21 cellular contexts compared by ENCODE assay signal in the genomic region with DNA sequence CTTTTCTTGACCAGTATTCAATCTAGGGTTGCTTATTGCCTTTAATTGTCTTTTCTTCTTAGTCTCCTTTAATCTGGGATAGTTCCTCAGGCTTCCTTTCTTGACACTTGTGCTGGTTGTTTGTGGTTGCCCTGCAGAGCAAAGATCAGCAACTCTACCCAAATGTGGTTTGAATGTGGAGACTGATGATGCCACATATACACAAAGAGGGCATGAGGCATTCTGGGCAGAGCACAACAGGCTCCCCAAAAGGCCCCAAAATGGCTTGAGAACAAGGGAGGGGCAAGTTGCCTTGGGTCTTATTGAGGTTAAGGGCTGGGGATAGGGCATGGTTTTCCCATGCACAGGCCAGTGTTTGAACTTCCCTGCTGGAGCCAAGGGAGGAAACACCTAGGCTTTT. TPM values are rescaled to one million over a fixed set of nuclear protein-coding genes. Genes with fewer than 3 reads are reported as not detected.
DNase-seq lines count a peak whose midpoint lies in the region; ATAC-seq and TF ChIP-seq lines count a peak whose summit lies in the region.
"Had no signal": no experiment of that assay in that cellular context is flagged by ENCODE, and none has a peak within 500 bp of the region (broad histone marks: within the 10 kb centered on the region; RNA-seq: fewer than 3 reads in every experiment).

No MANE protein-coding gene starts in this region.

- no peaks in the 10 kb centered on the region for H3K9me3 ChIP-seq in Loucy (ENCODE audit: insufficient read depth, low read depth, low read length)
- H3K9me3 ChIP-seq in endodermal cell (ENCODE audit: control insufficient read depth, low read length), result no peaks in the 10 kb centered on the region
- H3K9me3 ChIP-seq: BE2C; BLaER1 treated with 17β-estradiol and CSF1 and Interleukin-3, amounts not matched to agents 10 nM and 100 nM; HAP-1 had no signal

- peaks cover 91% of the 10 kb centered on the region for H3K27me3 Mint-ChIP-seq in endodermal cell (ENCODE audit: insufficient read depth)

- peak; percentile 36 for ATAC-seq in stimulated activated effector memory CD8-positive, alpha-beta T cell treated with anti-CD3 and anti-CD28 coated beads, Interleukin-12 subunit alpha, Interleukin-12 subunit beta, amount 100 ng/mL, for 72 hours

- H3K4me1 ChIP-seq in Loucy (ENCODE audit: insufficient read depth, low read length, poor library complexity, severe bottlenecking) (peaks cover 22% of the 10 kb centered on the region), endodermal cell (ENCODE audit: control insufficient read depth, insufficient read depth, low read length) (no peaks in the 10 kb centered on the region)
- H3K4me1 ChIP-seq: BE2C; BLaER1 treated with 17β-estradiol and CSF1 and Interleukin-3, amounts not matched to agents 10 nM and 100 nM; HAP-1 had no signal

- H3K4me3 ChIP-seq in Loucy (ENCODE audit: low read length, poor library complexity, severe bottlenecking) (no peak overlapping the region), endodermal cell (ENCODE audit: low read length) (no peak overlapping the region)
- H3K4me3 ChIP-seq: BLaER1 treated with 17β-estradiol and CSF1 and Interleukin-3, amounts not matched to agents 10 nM and 100 nM; HAP-1 had no signal

- H3K9me3 Mint-ChIP-seq in endodermal cell, result no peaks in the 10 kb centered on the region
- H3K9me3 Mint-ChIP-seq in stimulated activated effector memory CD8-positive, alpha-beta T cell treated with anti-CD3 and anti-CD28 coated beads, Interleukin-12 subunit alpha, Interleukin-12 subunit beta, amount 100 ng/mL, for 72 hours, result no peaks in the 10 kb centered on the region
- H3K9me3 Mint-ChIP-seq: CD4-positive, alpha-beta T cell; CD8-positive, alpha-beta memory T cell; HFFc6 had no signal

- H3K79me2 ChIP-seq in Loucy (ENCODE audit: insufficient read depth, low read length), result peaks cover 90% of the 10 kb centered on the region

- no peak overlapping the region for H3K4me3 Mint-ChIP-seq in endodermal cell
- H3K4me3 Mint-ChIP-seq in stimulated activated effector memory CD8-positive, alpha-beta T cell treated with anti-CD3 and anti-CD28 coated beads, Interleukin-12 subunit alpha, Interleukin-12 subunit beta, amount 100 ng/mL, for 72 hours, result no peak overlapping the region
- H3K4me3 Mint-ChIP-seq: CD14-positive monocyte; CD4-positive, alpha-beta T cell; CD8-positive, alpha-beta memory T cell; HFFc6 had no signal

- no peaks in the 10 kb centered on the region for H3K4me1 Mint-ChIP-seq in endodermal cell
- peaks cover 14% of the 10 kb centered on the region for H3K4me1 Mint-ChIP-seq in stimulated activated effector memory CD8-positive, alpha-beta T cell treated with anti-CD3 and anti-CD28 coated beads, Interleukin-12 subunit alpha, Interleukin-12 subunit beta, amount 100 ng/mL, for 72 hours
- H3K4me1 Mint-ChIP-seq: CD14-positive monocyte had no signal

- no peak overlapping the region for H3K9ac ChIP-seq in Loucy (ENCODE audit: low read depth, low read length, poor library complexity, severe bottlenecking)
- H3K9ac ChIP-seq in endodermal cell (ENCODE audit: extremely low read depth, low read length, poor library complexity, severe bottlenecking), result no peak overlapping the region
- H3K9ac ChIP-seq: BLaER1 treated with 17β-estradiol and CSF1 and Interleukin-3, amounts not matched to agents 10 nM and 100 nM had no signal

- H3K36me3 ChIP-seq in Loucy (ENCODE audit: insufficient read depth, low read length) (peaks cover 25% of the 10 kb centered on the region), endodermal cell (ENCODE audit: control insufficient read depth, insufficient read depth, low read length) (no peaks in the 10 kb centered on the region)
- H3K36me3 ChIP-seq: BE2C; BLaER1 treated with 17β-estradiol and CSF1 and Interleukin-3, amounts not matched to agents 10 nM and 100 nM; HAP-1 had no signal

- TF ChIP-seq CTCF in Loucy (conservative IDR thresholded peaks at IDR 0.05; ENCODE audit: low read length), result no peak
- TF ChIP-seq CTCF in endodermal cell (conservative IDR thresholded peaks at IDR 0.05), result no peak

- DNase-seq in CMK (ENCODE audit: low read depth) (peak; percentile 40), endodermal cell (peak; percentile 10), GM19238 (ENCODE audit: insufficient read length, low spot score) (no peak), SIG-M5 treated with dmso at 0.1 percent for 504 hours (lab: John Stamatoyannopoulos, UW; ENCODE audit: unreplicated experiment) (no peak)
- no peak for DNase-seq in stimulated activated effector memory CD8-positive, alpha-beta T cell treated with anti-CD3 and anti-CD28 coated beads, Interleukin-12 subunit alpha, Interleukin-12 subunit beta, amount 100 ng/mL, for 72 hours (ENCODE audit: low spot score in 2 of 2)
- no peak for DNase-seq in activated CD8-positive, alpha-beta memory T cell treated with anti-CD3 and anti-CD28 coated beads for 24 hours
- DNase-seq: BE2C; Calu3; CD4-positive, alpha-beta T cell; CD8-positive, alpha-beta memory T cell; COR-L47; DMS53; DMS79 treated with DMSO at 0.1 percent for 48 hours; GF-D8; GOT3; HFFc6 had no signal

- H3K9me2 ChIP-seq in Loucy (replicated peaks; ENCODE audit: low read depth, low read length), result no peaks in the 10 kb centered on the region

- no peaks in the 10 kb centered on the region for H3K36me3 Mint-ChIP-seq in endodermal cell (ENCODE audit: low read depth)
- no peaks in the 10 kb centered on the region for H3K36me3 Mint-ChIP-seq in stimulated activated effector memory CD8-positive, alpha-beta T cell treated with anti-CD3 and anti-CD28 coated beads, Interleukin-12 subunit alpha, Interleukin-12 subunit beta, amount 100 ng/mL, for 72 hours
- H3K36me3 Mint-ChIP-seq: CD14-positive monocyte; CD8-positive, alpha-beta memory T cell had no signal

- peaks cover 13% of the 10 kb centered on the region for H4K20me1 ChIP-seq in Loucy (ENCODE audit: insufficient read depth, low read length, poor library complexity, severe bottlenecking)
- H4K20me1 ChIP-seq: BLaER1 treated with 17β-estradiol and CSF1 and Interleukin-3, amounts not matched to agents 10 nM and 100 nM had no signal

- H3K27me3 ChIP-seq in Loucy (ENCODE audit: insufficient read depth, low read length, poor library complexity, severe bottlenecking), result no peaks in the 10 kb centered on the region
- peaks cover 80% of the 10 kb centered on the region for H3K27me3 ChIP-seq in endodermal cell (ENCODE audit: control insufficient read depth, insufficient read depth, low read length, poor library complexity, severe bottlenecking)

- H3K4me2 ChIP-seq in Loucy (ENCODE audit: low read depth, low read length, poor library complexity, severe bottlenecking), result peak overlapping the region; percentile 21
- H3K4me2 ChIP-seq: BLaER1 treated with 17β-estradiol and CSF1 and Interleukin-3, amounts not matched to agents 10 nM and 100 nM had no signal

- H3F3A ChIP-seq in Loucy (ENCODE audit: low read depth), result no peaks in the 10 kb centered on the region; the same call in 1 of the 2 replicates

- H3K27ac ChIP-seq in endodermal cell (ENCODE audit: low read depth, low read length), result no peak overlapping the region
- H3K27ac ChIP-seq: 22Rv1; BLaER1 treated with 17β-estradiol and CSF1 and Interleukin-3, amounts not matched to agents 10 nM and 100 nM had no signal

- H3K27ac Mint-ChIP-seq in endodermal cell, result no peak overlapping the region
- no peak overlapping the region for H3K27ac Mint-ChIP-seq in stimulated activated effector memory CD8-positive, alpha-beta T cell treated with anti-CD3 and anti-CD28 coated beads, Interleukin-12 subunit alpha, Interleukin-12 subunit beta, amount 100 ng/mL, for 72 hours
- H3K27ac Mint-ChIP-seq: CD14-positive monocyte; CD4-positive, alpha-beta T cell; HFFc6 had no signal

- H2AFZ ChIP-seq in Loucy (ENCODE audit: low read length), result no peak overlapping the region

RNA-seq across cellular contexts. Expression of a gene that starts 29.8 kb away (rescaled TPM):
- total RNA-seq in endodermal cell, result not detected
- 45.1 TPM for polyA plus RNA-seq in endodermal cell (2013, experiment 1 of 2)
- 30.1 TPM for polyA plus RNA-seq in endodermal cell (2013, experiment 2 of 2)
- total RNA-seq: CD4-positive, alpha-beta T cell; HFFc6 had no signal
- polyA plus RNA-seq: CD14-positive monocyte; CD8-positive, alpha-beta memory T cell had no signal

RNA-seq across cellular contexts. Expression of a gene that starts 40.8 kb away (rescaled TPM):
- total RNA-seq in endodermal cell, result not detected
- polyA plus RNA-seq in endodermal cell (2013, experiment 1 of 2), result 10.3 TPM
- 7.2 TPM for polyA plus RNA-seq in endodermal cell (2013, experiment 2 of 2)
- total RNA-seq: CD4-positive, alpha-beta T cell; CD8-positive, alpha-beta memory T cell; HFFc6 had no signal
- polyA plus RNA-seq: CD14-positive monocyte; CD8-positive, alpha-beta memory T cell had no signal

RNA-seq across cellular contexts. Expression of a gene that starts 45.1 kb away (rescaled TPM):
- total RNA-seq in endodermal cell, result not detected
- 5.6 TPM for polyA plus RNA-seq in endodermal cell (2013, experiment 1 of 2)
- 6.0 TPM for polyA plus RNA-seq in endodermal cell (2013, experiment 2 of 2)
- total RNA-seq: CD4-positive, alpha-beta T cell; HFFc6 had no signal
- polyA plus RNA-seq: CD14-positive monocyte had no signal

RNA-seq across cellular contexts. Expression of a gene that starts 51.1 kb away (rescaled TPM):
- not detected for total RNA-seq in endodermal cell
- polyA plus RNA-seq in endodermal cell (2013, experiment 1 of 2), result 14.4 TPM
- 10.0 TPM for polyA plus RNA-seq in endodermal cell (2013, experiment 2 of 2)
- total RNA-seq: CD4-positive, alpha-beta T cell; HFFc6 had no signal
- polyA plus RNA-seq: CD14-positive monocyte; CD8-positive, alpha-beta memory T cell had no signal

Comparison
In these comparisons a context has a peak if more than half of its experiments do, and no peak if none do; other contexts are left out.
1. DNase-seq: peak in CMK (single experiment) and endodermal cell (single experiment); none in stimulated activated effector memory CD8-positive, alpha-beta T cell treated with anti-CD3 and anti-CD28 coated beads, Interleukin-12 subunit alpha, Interleukin-12 subunit beta, amount 100 ng/mL, for 72 hours (0 of 2), GM19238 (single experiment), activated CD8-positive, alpha-beta memory T cell treated with anti-CD3 and anti-CD28 coated beads for 24 hours (single experiment) and SIG-M5 treated with dmso at 0.1 percent for 504 hours (single experiment).